In genomic region chr11:17036666-17037658, GRCh38 we compare ENCODE assay signal across 16 cellular contexts. TPM values are rescaled to one million over a fixed set of nuclear protein-coding genes. Genes with fewer than 3 reads are reported as not detected.
DNase-seq lines count a peak whose midpoint lies in the region; ATAC-seq and TF ChIP-seq lines count a peak whose summit lies in the region.
"Had no signal": no experiment of that assay in that cellular context is flagged by ENCODE, and none has a peak within 500 bp of the region (broad histone marks: within the 10 kb centered on the region; RNA-seq: fewer than 3 reads in every experiment).

No MANE protein-coding gene starts in this region.

- no peak overlapping the region for H4K12ac ChIP-seq in trophoblast cell (ENCODE audit: low read depth, low read length)

- intact Hi-C loops in colonic mucosa (cut with DNase I) = no loop called here

- no peak overlapping the region for H3K27ac ChIP-seq in MM.1S (ENCODE audit: low read length)
- no peak overlapping the region for H3K27ac ChIP-seq in colonic mucosa
- no peak overlapping the region for H3K27ac ChIP-seq in trophoblast cell (ENCODE audit: low read depth, low read length)
- H3K27ac ChIP-seq: ascending aorta, left lung, SK-N-MC, thoracic aorta had no signal

- no peak overlapping the region for H3K4ac ChIP-seq in trophoblast cell (ENCODE audit: low read depth, low read length)

- H2BK12ac ChIP-seq in trophoblast cell (ENCODE audit: low read length) = no peak overlapping the region

- H3K36me3 ChIP-seq in MM.1S (replicated peaks; ENCODE audit: insufficient read depth, low read length) = no peaks in the 10 kb centered on the region
- H3K36me3 ChIP-seq in colonic mucosa = no peaks in the 10 kb centered on the region
- H3K36me3 ChIP-seq in trophoblast cell (ENCODE audit: control insufficient read depth in 1 of 2, insufficient read depth in 2 of 2, low read length in 2 of 2) = no peaks in the 10 kb centered on the region
- H3K36me3 ChIP-seq: ascending aorta, left lung, thoracic aorta had no signal

- H3K27me3 ChIP-seq in MM.1S (replicated peaks; ENCODE audit: insufficient read depth, low read length) (no peaks in the 10 kb centered on the region), colonic mucosa (no peaks in the 10 kb centered on the region), trophoblast cell (ENCODE audit: insufficient read depth, low read length) (no peaks in the 10 kb centered on the region)
- H3K27me3 ChIP-seq: ascending aorta, left lung had no signal

- H3K79me2 ChIP-seq in MM.1S (ENCODE audit: low read length) (peaks cover 30% of the 10 kb centered on the region), trophoblast cell (ENCODE audit: control insufficient read depth, insufficient read depth, low read length, poor library complexity) (no peaks in the 10 kb centered on the region)

- H3K9me3 ChIP-seq in MM.1S (replicated peaks; ENCODE audit: insufficient read depth, low read length) (no peaks in the 10 kb centered on the region), colonic mucosa (no peaks in the 10 kb centered on the region), trophoblast cell (ENCODE audit: insufficient read depth, low read depth, low read length) (no peaks in the 10 kb centered on the region)
- H3K9me3 ChIP-seq: ascending aorta, thoracic aorta had no signal

- H3K9me2 ChIP-seq in MM.1S (replicated peaks; ENCODE audit: insufficient read depth, low read length) = no peaks in the 10 kb centered on the region

- H3K4me3 ChIP-seq in MM.1S (ENCODE audit: low read length) = no peak overlapping the region
- H3K4me3 ChIP-seq in colonic mucosa = no peak overlapping the region
- no peak overlapping the region for H3K4me3 ChIP-seq in trophoblast cell (ENCODE audit: low read depth, low read length)
- H3K4me3 ChIP-seq: ascending aorta, left lung, SK-N-MC, smooth muscle cell, thoracic aorta had no signal

- DNase-seq in SIG-M5 treated with dmso at 0.1 percent for 504 hours (lab: John Stamatoyannopoulos, UW; ENCODE audit: unreplicated experiment) (peak; percentile 15), SIG-M5 (lab: John Stamatoyannopoulos, UW) (no peak), MM.1S (no peak), colonic mucosa (peak; percentile 40), trophoblast cell (no peak), iPS-NIHi7 (ENCODE audit: extremely low spot score) (no peak)
- no peak for DNase-seq in central memory CD4-positive, alpha-beta T cell
- DNase-seq: activated T-cell treated with anti-CD3 and anti-CD28 coated beads, Interleukin-2, amount 50 U/mL, for 72 hours; effector CD8-positive, alpha-beta T cell; left lung; NCI-H1930 had no signal

- H2BK120ac ChIP-seq in trophoblast cell (ENCODE audit: insufficient read depth, low read length, poor library complexity) = no peak overlapping the region

- H3K14ac ChIP-seq in trophoblast cell (ENCODE audit: low read length) = no peak overlapping the region

- H3K79me1 ChIP-seq in trophoblast cell (ENCODE audit: low read length) = no peaks in the 10 kb centered on the region

- TF ChIP-seq CTCF in MM.1S (IDR thresholded peaks at IDR 0.05; ENCODE audit: low read length) (peak; percentile 22; the same call in 1 of the 2 replicates), colonic mucosa (IDR thresholded peaks at IDR 0.05) (no peak)

- no peak overlapping the region for H4K91ac ChIP-seq in trophoblast cell (ENCODE audit: low read depth, low read length)

- no peaks in the 10 kb centered on the region for H3K4me1 ChIP-seq in MM.1S (ENCODE audit: low read length)
- H3K4me1 ChIP-seq in colonic mucosa = no peaks in the 10 kb centered on the region
- H3K4me1 ChIP-seq in trophoblast cell (ENCODE audit: control insufficient read depth in 1 of 2, insufficient read depth in 2 of 2, low read length in 2 of 2) = peaks cover 0 to 2% of the 10 kb centered on the region in 2 experiments
- H3K4me1 ChIP-seq: ascending aorta, left lung had no signal

- H3K23ac ChIP-seq in trophoblast cell (ENCODE audit: low read length) = no peak overlapping the region

- no peak overlapping the region for H3K4me2 ChIP-seq in MM.1S (ENCODE audit: low read depth, low read length)
- no peak overlapping the region for H3K4me2 ChIP-seq in trophoblast cell (ENCODE audit: low read length)
- H3K4me2 ChIP-seq: smooth muscle cell had no signal

- no peaks in the 10 kb centered on the region for H4K20me1 ChIP-seq in MM.1S (ENCODE audit: insufficient read depth, low read length)

- H2AFZ ChIP-seq in MM.1S (ENCODE audit: low read length) (no peak overlapping the region), trophoblast cell (ENCODE audit: insufficient read depth, low read length, poor library complexity) (no peak overlapping the region)

- no peak overlapping the region for H4K8ac ChIP-seq in trophoblast cell (ENCODE audit: low read depth, low read length)

- H2AK5ac ChIP-seq in trophoblast cell (ENCODE audit: low read length) = no peak overlapping the region

- WGBS in trophoblast cell (ENCODE audit: extremely low coverage, insufficient coverage, insufficient read length) = no CpG with 5 or more reads among the region's 6 CpGs

- no peak overlapping the region for H3K18ac ChIP-seq in trophoblast cell (ENCODE audit: low read length)

- H3F3A ChIP-seq in MM.1S (ENCODE audit: insufficient read depth, low read length) = no peaks in the 10 kb centered on the region

- no peak overlapping the region for H2BK5ac ChIP-seq in trophoblast cell (ENCODE audit: low read depth, low read length, poor library complexity)

- no peak for ATAC-seq in GM19395 (IDR thresholded peaks at IDR 0.05; ENCODE audit: unreplicated experiment)
- ATAC-seq: activated T-cell treated with anti-CD3 and anti-CD28 coated beads, Interleukin-2, amount 50 U/mL, for 72 hours; left lung had no signal

- H3K9ac ChIP-seq in MM.1S (ENCODE audit: low read length) (no peak overlapping the region), colonic mucosa (ENCODE audit: low read depth in 2 of 2, low read length in 2 of 2) (no peak overlapping the region), trophoblast cell (ENCODE audit: low read length) (peak overlapping the region; percentile 45)

RNA-seq across cellular contexts. Expression of gene PLEKHA7, which starts 22.7 kb away (rescaled TPM):
- total RNA-seq in colonic mucosa = 10 to 100 TPM; 55.6 to 65.9 TPM
- 33.1 and 34.0 TPM in 2 replicates for polyA plus RNA-seq in trophoblast cell (2013)

RNA-seq across cellular contexts. Expression of gene RPS13, which starts 40.5 kb away (rescaled TPM):
- 100 to 1,000 TPM; 749 to 843 TPM for total RNA-seq in colonic mucosa
- 1,830 and 1,845 TPM in 2 replicates for polyA plus RNA-seq in trophoblast cell (2013)

Comparison
In these comparisons a context has a peak if more than half of its experiments do, and no peak if none do; other contexts are left out.
1. DNase-seq: peak in SIG-M5 treated with dmso at 0.1 percent for 504 hours (single experiment) and colonic mucosa (single experiment); none in SIG-M5 (single experiment), MM.1S (single experiment), trophoblast cell (0 of 2), central memory CD4-positive, alpha-beta T cell (single experiment) and iPS-NIHi7 (single experiment).